In genomic region chr10:120365872-120366271, GRCh38 we compare ENCODE assay signal across 24 cellular contexts.
DNase-seq lines count a peak whose midpoint lies in the region; ATAC-seq, FAIRE-seq and TF ChIP-seq lines count a peak whose summit lies in the region.
"Had no signal": no experiment of that assay in that cellular context is flagged by ENCODE, and none has a peak within 500 bp of the region (broad histone marks: within the 10 kb centered on the region; RNA-seq: fewer than 3 reads in every experiment).

No MANE protein-coding gene starts in this region.

- no peak overlapping the region for H3K9ac ChIP-seq in keratinocyte (ENCODE audit: control insufficient read depth, extremely low read depth, insufficient read depth, low read length)

- H3K4me3 ChIP-seq in brain microvascular endothelial cell (ENCODE audit: low read depth, low read length) (no peak overlapping the region), keratinocyte (ENCODE audit: control insufficient read depth in 2 of 3, extremely low read depth in 1 of 3, insufficient read depth in 2 of 3, low read depth in 1 of 3, low read length in 3 of 3) (no peak overlapping the region)
- H3K4me3 ChIP-seq: coronary artery, SJCRH30, testis had no signal

- H3K9me3 ChIP-seq in keratinocyte (ENCODE audit: control insufficient read depth, low read depth, low read length): no peaks in the 10 kb centered on the region
- H3K9me3 ChIP-seq: SJCRH30, testis had no signal

- H3K9me1 ChIP-seq in keratinocyte (ENCODE audit: control insufficient read depth, extremely low read depth, insufficient read depth, low read length): no peaks in the 10 kb centered on the region

- H3K27me3 ChIP-seq in brain microvascular endothelial cell (replicated peaks): no peaks in the 10 kb centered on the region
- H3K27me3 ChIP-seq in keratinocyte (ENCODE audit: control insufficient read depth, extremely low read depth, insufficient read depth, low read length): peaks cover 4% of the 10 kb centered on the region
- H3K27me3 ChIP-seq: testis had no signal

- DNase-seq in EH (ENCODE audit: low read depth) (peak; percentile 70), RCC 7860 (ENCODE audit: low spot score) (peak; percentile 80), brain microvascular endothelial cell (peak; percentile 15), keratinocyte (ENCODE audit: low read depth, low spot score) (peak; percentile 1), HEK293T (ENCODE audit: extremely low spot score) (no peak), GM10266 (ENCODE audit: extremely low spot score) (no peak), GM10248 (ENCODE audit: extremely low spot score) (no peak)
- DNase-seq: activated CD4-positive, alpha-beta T cell treated with anti-CD3 and anti-CD28 coated beads, Interleukin-2, amount 10 ng/mL, durations not matched to agents 24 days and 14 days; activated naive CD8-positive, alpha-beta T cell treated with anti-CD3 and anti-CD28 coated beads, Interleukin-2, amount 10 ng/mL, durations not matched to agents 7 days and 5 days; CD4-positive, alpha-beta T cell; Karpas-422; NCI-H1048; NCI-H1930; NCI-H345; NCI-H82; SJCRH30; small intestine; stimulated activated CD4-positive, alpha-beta T cell treated with anti-CD3 and anti-CD28 coated beads, Interleukin-2, amount 100 ng/mL, for 24 hours; T-helper 17 cell; testis had no signal

- H3K36me3 ChIP-seq in brain microvascular endothelial cell (replicated peaks) (no peaks in the 10 kb centered on the region), keratinocyte (ENCODE audit: control insufficient read depth in 2 of 2, extremely low read depth in 1 of 2, insufficient read depth in 2 of 2, low read length in 2 of 2) (no peaks in the 10 kb centered on the region)
- H3K36me3 ChIP-seq: SJCRH30 had no signal

- peaks cover 3% of the 10 kb centered on the region for H3K4me1 ChIP-seq in keratinocyte (ENCODE audit: control insufficient read depth, extremely low read depth, insufficient read depth, low read length)
- H3K4me1 ChIP-seq: SJCRH30, testis had no signal

- POLR2A ChIA-PET in HEK293T (lab: Yijun Ruan, JAX): no interaction called here
- POLR2A ChIA-PET in GM10248 (lab: Yijun Ruan, JAX): no interaction called here

- H3K79me2 ChIP-seq in keratinocyte (ENCODE audit: control insufficient read depth, insufficient read depth, low read length): no peaks in the 10 kb centered on the region

- in situ Hi-C loops in brain microvascular endothelial cell (cut with HindIII; ENCODE audit: low pct_ligation_motif_present, low sequenced_read_pairs): no loop called here

- CTCF ChIA-PET in HEK293T (lab: Yijun Ruan, JAX) (no interaction called here), GM10248 (lab: Yijun Ruan, JAX) (no interaction called here)

- no peaks in the 10 kb centered on the region for H4K20me1 ChIP-seq in keratinocyte (ENCODE audit: control insufficient read depth, extremely low read depth, insufficient read depth, low read length)

- no peak for ATAC-seq in GM21360 (IDR thresholded peaks at IDR 0.05; ENCODE audit: unreplicated experiment)
- ATAC-seq: stimulated activated effector memory CD8-positive, alpha-beta T cell treated with anti-CD3 and anti-CD28 coated beads, Interleukin-12 subunit alpha, Interleukin-12 subunit beta, amount 100 ng/mL, for 72 hours; T-helper 17 cell had no signal

- TF ChIP-seq CTCF in brain microvascular endothelial cell (IDR thresholded peaks at IDR 0.05; ENCODE audit: low read depth, low read length, missing control alignments) (no peak), keratinocyte (optimal IDR thresholded peaks at IDR 0.05 in 1 of 3, IDR thresholded peaks at IDR 0.05 in 1 of 3, conservative IDR thresholded peaks at IDR 0.05 in 1 of 3; ENCODE audit: extremely low read depth in 1 of 3, insufficient read depth in 2 of 3, low read length in 3 of 3) (no peak), GM10266 (IDR thresholded peaks at IDR 0.05; ENCODE audit: control insufficient read depth, insufficient read depth, low read depth, missing control alignments) (no peak), GM10248 (IDR thresholded peaks at IDR 0.05; ENCODE audit: control extremely low read depth, extremely low read depth, low read depth, missing control alignments) (no peak)

- H3K27ac ChIP-seq in brain microvascular endothelial cell: no peak overlapping the region
- no peak overlapping the region for H3K27ac ChIP-seq in keratinocyte (ENCODE audit: control insufficient read depth, insufficient read depth, low read length)
- H3K27ac ChIP-seq: coronary artery, SJCRH30, testis had no signal

- FAIRE-seq in RCC 7860 (lab: Jason Lieb, UNC): peak; percentile 95
- FAIRE-seq in keratinocyte (lab: Jason Lieb, UNC): peak; percentile 71
- FAIRE-seq: GM12891, small intestine had no signal

- dilution Hi-C loops in keratinocyte (cut with MboI; ENCODE audit: extremely low pct_ligation_motif_present, low sequenced_read_pairs): no loop called here

- H3K4me2 ChIP-seq in keratinocyte (ENCODE audit: control insufficient read depth, extremely low read depth, insufficient read depth, low read depth, low read length): no peak overlapping the region

- no peak overlapping the region for H2AFZ ChIP-seq in keratinocyte (ENCODE audit: control insufficient read depth, low read length)

TF ChIP-seq in HEK293T, 16 proteins besides CTCF, POLR2A, EP300 and RAD21:
- no peak for TF ChIP-seq NFRKB (IDR thresholded peaks at IDR 0.05)
- TF ChIP-seq BHLHE40 (IDR thresholded peaks at IDR 0.05; ENCODE audit: borderline replicate concordance): no peak
- no peak for TF ChIP-seq SUZ12 (IDR thresholded peaks at IDR 0.05)
- no peak for TF ChIP-seq FOXA1 (IDR thresholded peaks at IDR 0.05)
- TF ChIP-seq ELF4 (IDR thresholded peaks at IDR 0.05): no peak
- TF ChIP-seq HDGF (IDR thresholded peaks at IDR 0.05; ENCODE audit: borderline replicate concordance): no peak
- TF ChIP-seq ARNT (IDR thresholded peaks at IDR 0.05): no peak
- TF ChIP-seq LEF1 (IDR thresholded peaks at IDR 0.05; ENCODE audit: borderline replicate concordance): no peak
- TF ChIP-seq TARDBP (IDR thresholded peaks at IDR 0.05): no peak
- TF ChIP-seq CTBP1 (IDR thresholded peaks at IDR 0.05; ENCODE audit: borderline replicate concordance): no peak
- TF ChIP-seq SP1 (IDR thresholded peaks at IDR 0.05): no peak

Comparison
In these comparisons a context has a peak if more than half of its experiments do, and no peak if none do; other contexts are left out.
1. DNase-seq: peak in EH (single experiment), RCC 7860 (single experiment), brain microvascular endothelial cell (single experiment) and keratinocyte (single experiment); none in HEK293T (single experiment), GM10266 (single experiment) and GM10248 (single experiment).